8 cellular contexts compared by ENCODE assay signal in the genomic region with DNA sequence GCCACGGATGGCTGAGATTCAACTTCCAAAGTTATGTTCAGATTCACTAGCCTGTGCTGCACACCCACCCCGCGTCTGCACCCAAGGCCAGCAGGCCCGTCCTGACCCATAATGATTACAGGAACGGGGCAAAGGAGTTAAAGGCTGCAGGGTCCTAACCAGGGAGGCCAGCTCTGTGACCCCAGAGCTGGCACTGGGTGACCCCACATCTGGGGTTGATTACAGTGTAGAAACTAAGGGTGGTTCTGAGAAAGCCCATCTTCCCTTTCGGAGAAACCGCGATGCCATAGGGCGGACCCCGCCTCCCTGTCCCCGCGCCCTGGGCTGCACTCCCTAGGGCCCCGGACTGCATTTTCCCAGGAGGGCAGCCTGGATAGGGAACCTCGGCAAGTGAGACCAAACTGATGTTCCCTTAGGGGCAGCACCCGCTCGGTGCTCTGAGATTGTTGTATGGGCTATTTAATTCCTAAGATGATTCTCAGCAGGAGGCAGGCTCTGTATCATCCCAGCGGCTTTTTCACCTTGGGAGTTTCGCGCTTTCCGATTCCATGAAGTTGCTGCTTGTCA. TPM values are rescaled to one million over a fixed set of nuclear protein-coding genes. Genes with fewer than 3 reads are reported as not detected.
DNase-seq lines count a peak whose midpoint lies in the region; ATAC-seq and TF ChIP-seq lines count a peak whose summit lies in the region.

No MANE protein-coding gene starts in this region.

- intact Hi-C loops in breast epithelium (cut with DNase I; ENCODE audit: low total_unique reads) = loop anchor here (1.0 kb wide), 1 partner anchor 42 kb away; no protein-coding TSS in a partner anchor
- intact Hi-C loops in MCF 10A (cut with micrococcal nuclease) = no loop called here
- intact Hi-C loops in upper lobe of right lung (cut with DNase I) = no loop called here

- H3K36me3 ChIP-seq in breast epithelium = no peaks in the 10 kb centered on the region
- H3K36me3 ChIP-seq in mesodermal cell (ENCODE audit: control insufficient read depth, insufficient read depth, low read length) = no peaks in the 10 kb centered on the region
- H3K36me3 ChIP-seq in upper lobe of right lung = no peaks in the 10 kb centered on the region

- no TSS peak for BruUV-seq in MCF 10A (replicated peaks; lab: Mats Ljungman, UMichigan)

- CTCF ChIA-PET in MCF 10A (lab: Yijun Ruan, JAX) = interaction anchor here (0.6 kb wide), 3 partner anchors 11 to 178 kb away, joined by 3 read pairs; no protein-coding TSS in a partner anchor

- peaks cover 0 to 3% of the 10 kb centered on the region in 2 donors for H3K27me3 ChIP-seq in breast epithelium
- H3K27me3 ChIP-seq in upper lobe of right lung = no peaks in the 10 kb centered on the region

- H3K27ac ChIP-seq in breast epithelium (peak overlapping the region; percentile 53 to 65), mesodermal cell (ENCODE audit: low read depth, low read length, severe bottlenecking) (peak overlapping the region; percentile 41), upper lobe of right lung (peak overlapping the region; percentile 65)

- no peaks in the 10 kb centered on the region for H3K4me1 Mint-ChIP-seq in MCF 10A (ENCODE audit: insufficient read depth, unreplicated experiment)

- H3K4me1 ChIP-seq in breast epithelium = peaks cover 0 to 7% of the 10 kb centered on the region in 2 donors
- H3K4me1 ChIP-seq in mesodermal cell (ENCODE audit: control insufficient read depth, insufficient read depth, low read length, poor library complexity, severe bottlenecking) = peaks cover 5% of the 10 kb centered on the region
- H3K4me1 ChIP-seq in upper lobe of right lung = peaks cover 13% of the 10 kb centered on the region

- WGBS in mesodermal cell (ENCODE audit: insufficient coverage in 2 of 2), 2 experiments = 65 to 74% methylated on average over 7 to 13 of the region's 20 CpGs

- in situ Hi-C loops in astrocyte of the spinal cord (cut with HindIII; ENCODE audit: low sequenced_read_pairs) = no loop called here

- no peak overlapping the region for H3K27ac Mint-ChIP-seq in MCF 10A (ENCODE audit: low read depth, unreplicated experiment)

- POLR2A ChIA-PET in MCF 10A (lab: Yijun Ruan, JAX) = no interaction called here

- no peaks in the 10 kb centered on the region for H3K9me3 Mint-ChIP-seq in MCF 10A (ENCODE audit: unreplicated experiment)

- peaks cover 15% of the 10 kb centered on the region for H3K27me3 Mint-ChIP-seq in MCF 10A (ENCODE audit: insufficient read depth, unreplicated experiment)

- no peak overlapping the region for H3K4me3 Mint-ChIP-seq in MCF 10A (ENCODE audit: unreplicated experiment)

- no peak for TF ChIP-seq POLR2A in breast epithelium (IDR thresholded peaks at IDR 0.05)

- peak overlapping the region; percentile 44 to 70 (median 59) for H3K4me3 ChIP-seq in breast epithelium
- peak overlapping the region; percentile 53 for H3K4me3 ChIP-seq in astrocyte of the spinal cord (ENCODE audit: low read depth, low read length)
- H3K4me3 ChIP-seq in mesodermal cell (ENCODE audit: extremely low read depth, insufficient read depth, low read length, poor library complexity, severe bottlenecking) = peak overlapping the region; percentile 50
- peak overlapping the region; percentile 60 for H3K4me3 ChIP-seq in upper lobe of right lung

- H3K36me3 Mint-ChIP-seq in MCF 10A (ENCODE audit: insufficient read depth, unreplicated experiment) = no peaks in the 10 kb centered on the region

- peaks cover 0 to 5% of the 10 kb centered on the region in 2 donors for H3K9me3 ChIP-seq in breast epithelium
- peaks cover 8% of the 10 kb centered on the region for H3K9me3 ChIP-seq in mesodermal cell (ENCODE audit: control insufficient read depth, low read length)
- no peaks in the 10 kb centered on the region for H3K9me3 ChIP-seq in upper lobe of right lung

- TF ChIP-seq CTCF in breast epithelium (IDR thresholded peaks at IDR 0.05) (no peak), MCF 10A (IDR thresholded peaks at IDR 0.05; ENCODE audit: unreplicated experiment) (no peak), astrocyte of the spinal cord (IDR thresholded peaks at IDR 0.05; ENCODE audit: low read depth, low read length) (no peak), upper lobe of right lung (IDR thresholded peaks at IDR 0.05) (no peak)

- DNase-seq in breast epithelium (ENCODE audit: low spot score in 2 of 2) = no peak
- DNase-seq in MCF 10A (ENCODE audit: unreplicated experiment) = no peak
- no peak for DNase-seq in astrocyte of the spinal cord (ENCODE audit: low read depth, low spot score)
- no peak for DNase-seq in upper lobe of right lung
- no peak for DNase-seq in cerebellum (ENCODE audit: low spot score)
- no peak for DNase-seq in effector CD4-positive, alpha-beta T cell
- no peak for DNase-seq in medulla oblongata (ENCODE audit: extremely low spot score)

- ATAC-seq in upper lobe of right lung = no peak

RNA-seq across cellular contexts. Expression of a gene that starts 2.2 kb away (rescaled TPM):
- total RNA-seq in breast epithelium (not detected), MCF 10A (2022) (not detected in 2 replicates), upper lobe of right lung (not detected), cerebellum (not detected)
- not detected for polyA plus RNA-seq in mesodermal cell (2013, experiment 1 of 2)
- not detected for polyA plus RNA-seq in mesodermal cell (2013, experiment 2 of 2)

RNA-seq across cellular contexts. Expression of a gene that starts 28.6 kb away (rescaled TPM):
- total RNA-seq in breast epithelium = not detected
- not detected in 2 replicates for total RNA-seq in MCF 10A (2022)
- 0.11 TPM for polyA plus RNA-seq in mesodermal cell (2013, experiment 1 of 2)
- 0.15 TPM for polyA plus RNA-seq in mesodermal cell (2013, experiment 2 of 2)
- total RNA-seq in upper lobe of right lung = not detected
- 25.7 TPM for total RNA-seq in cerebellum

Comparison
In these comparisons a context has a peak if more than half of its experiments do, and no peak if none do; other contexts are left out.
1. RNA of a gene that starts 28.6 kb away (total RNA-seq): 25.7 TPM in cerebellum (single experiment); not detected in breast epithelium, not detected in MCF 10A and not detected in upper lobe of right lung (single experiment); every median in the first group is over 10 times any median in the second.
2. Peak in every context shown above with its lines, with median percentiles within 50 percentile points of each other: H3K27ac ChIP-seq and H3K4me3 ChIP-seq.